ENCODE assay signal across 14 cellular contexts in genomic region chr19:58338825-58339558, GRCh38. TPM values are rescaled to one million over a fixed set of nuclear protein-coding genes. Genes with fewer than 3 reads are reported as not detected.
DNase-seq lines count a peak whose midpoint lies in the region; TF ChIP-seq lines count a peak whose summit lies in the region.
"Had no signal": no experiment of that assay in that cellular context is flagged by ENCODE, and none has a peak within 500 bp of the region (broad histone marks: within the 10 kb centered on the region; RNA-seq: fewer than 3 reads in every experiment).

No MANE protein-coding gene starts in this region.

- H3K9ac ChIP-seq in mammary epithelial cell (ENCODE audit: insufficient read depth, low read length) = no peak overlapping the region

- POLR2A ChIA-PET in MCF 10A (lab: Yijun Ruan, JAX) = no interaction called here

- peak; percentile 19 for DNase-seq in mammary epithelial cell
- no peak for DNase-seq in MCF 10A (ENCODE audit: unreplicated experiment)
- peak; percentile 15 for DNase-seq in epithelial cell of esophagus (ENCODE audit: low read depth)
- no peak for DNase-seq in DMS 273 (lab: John Stamatoyannopoulos, UW; ENCODE audit: unreplicated experiment)
- DNase-seq in esophagus squamous epithelium (lab: John Stamatoyannopoulos, UW) = no peak
- no peak for DNase-seq in putamen (ENCODE audit: low spot score)
- DNase-seq: activated CD4-positive, alpha-beta T cell treated with anti-CD3 and anti-CD28 coated beads for 4 hours; activated naive CD8-positive, alpha-beta T cell treated with anti-CD3 and anti-CD28 coated beads for 36 hours; activated T-cell treated with anti-CD3 and anti-CD28 coated beads for 4 hours; CD4-positive, alpha-beta memory T cell; Karpas-422; NCI-H1930; pancreas had no signal

- no peaks in the 10 kb centered on the region for H4K20me1 ChIP-seq in mammary epithelial cell (ENCODE audit: insufficient read depth, low read length)

- H3K9me3 ChIP-seq in mammary epithelial cell (replicated peaks; ENCODE audit: insufficient read depth, low read length) = peaks cover 16% of the 10 kb centered on the region
- H3K9me3 ChIP-seq in esophagus squamous epithelium = no peaks in the 10 kb centered on the region
- H3K9me3 ChIP-seq: pancreas had no signal

- H3K4me1 Mint-ChIP-seq in MCF 10A (ENCODE audit: insufficient read depth, unreplicated experiment) = no peaks in the 10 kb centered on the region

- CTCF ChIA-PET in mammary epithelial cell (lab: Charles Lee; ENCODE audit: low non-redundant PET) (no interaction called here), MCF 10A (lab: Yijun Ruan, JAX) (interaction anchor here (1.1 kb wide), 1 partner anchor 25 kb away, joined by 4 read pairs; no protein-coding TSS in a partner anchor)

- WGBS in mammary epithelial cell (ENCODE audit: low coverage, missing lambda C conversion rate) = 63% methylated on average over 14 of the region's 30 CpGs
- 83 to 93% methylated on average over 17 to 24 of the region's 30 CpGs for WGBS in esophagus squamous epithelium, 2 donors

- BruUV-seq in mammary epithelial cell (replicated peaks; lab: Mats Ljungman, UMichigan) (no TSS peak), MCF 10A (replicated peaks; lab: Mats Ljungman, UMichigan) (no TSS peak)

- no peak overlapping the region for H3K4me3 ChIP-seq in mammary epithelial cell (replicated peaks in 1 of 3; ENCODE audit: insufficient read depth in 1 of 3, low read depth in 2 of 3, low read length in 3 of 3)
- no peak overlapping the region for H3K4me3 ChIP-seq in epithelial cell of esophagus (ENCODE audit: low read length)
- no peak overlapping the region for H3K4me3 ChIP-seq in esophagus squamous epithelium
- H3K4me3 ChIP-seq: cardiac muscle cell, pancreas had no signal

- H2AFZ ChIP-seq in mammary epithelial cell (ENCODE audit: low read depth, low read length) = no peak overlapping the region

- H3K36me3 ChIP-seq in mammary epithelial cell (ENCODE audit: insufficient read depth, low read length) = peaks cover 5% of the 10 kb centered on the region
- H3K36me3 ChIP-seq in esophagus squamous epithelium = peaks cover 0 to 71% (median 14%) of the 10 kb centered on the region in 3 donors

- H3K4me1 ChIP-seq in mammary epithelial cell (ENCODE audit: insufficient read depth, low read length) = no peaks in the 10 kb centered on the region
- no peaks in the 10 kb centered on the region for H3K4me1 ChIP-seq in esophagus squamous epithelium
- H3K4me1 ChIP-seq: pancreas had no signal

- no peak for TF ChIP-seq POLR2A in esophagus squamous epithelium (IDR thresholded peaks at IDR 0.05)

- intact Hi-C loops in mammary epithelial cell (cut with micrococcal nuclease) = no loop called here
- intact Hi-C loops in MCF 10A (cut with micrococcal nuclease) = no loop called here
- intact Hi-C loops in esophagus squamous epithelium (cut with DNase I) = no loop called here

- H3K4me3 Mint-ChIP-seq in MCF 10A (ENCODE audit: unreplicated experiment) = no peak overlapping the region
- H3K4me3 Mint-ChIP-seq: activated naive CD8-positive, alpha-beta T cell treated with anti-CD3 and anti-CD28 coated beads for 36 hours had no signal

- peaks cover 7% of the 10 kb centered on the region for H3K9me3 Mint-ChIP-seq in MCF 10A (ENCODE audit: unreplicated experiment)
- H3K9me3 Mint-ChIP-seq: activated naive CD8-positive, alpha-beta T cell treated with anti-CD3 and anti-CD28 coated beads for 36 hours had no signal

- in situ Hi-C loops in mammary epithelial cell (cut with MboI; ENCODE audit: low sequenced_read_pairs in 2 of 2) = no loop called here

- peaks cover 16% of the 10 kb centered on the region for H3K36me3 Mint-ChIP-seq in MCF 10A (ENCODE audit: insufficient read depth, unreplicated experiment)

- H3K27ac ChIP-seq in mammary epithelial cell (ENCODE audit: insufficient read depth, low read depth, low read length) (no peak overlapping the region), esophagus squamous epithelium (no peak overlapping the region)
- H3K27ac ChIP-seq: cardiac muscle cell, pancreas had no signal

- H3K27ac Mint-ChIP-seq in MCF 10A (ENCODE audit: low read depth, unreplicated experiment) = no peak overlapping the region

- no peaks in the 10 kb centered on the region for H3K27me3 Mint-ChIP-seq in MCF 10A (ENCODE audit: insufficient read depth, unreplicated experiment)
- H3K27me3 Mint-ChIP-seq: activated naive CD8-positive, alpha-beta T cell treated with anti-CD3 and anti-CD28 coated beads for 36 hours; CD4-positive, alpha-beta memory T cell had no signal

- H3K79me2 ChIP-seq in mammary epithelial cell (ENCODE audit: insufficient read depth, low read length) = peaks cover under 1% of the 10 kb centered on the region

- no peaks in the 10 kb centered on the region for H3K27me3 ChIP-seq in mammary epithelial cell (ENCODE audit: insufficient read depth, low read length)
- H3K27me3 ChIP-seq in esophagus squamous epithelium = no peaks in the 10 kb centered on the region
- H3K27me3 ChIP-seq: cardiac muscle cell, pancreas had no signal

- dilution Hi-C loops in mammary epithelial cell (cut with HindIII; ENCODE audit: low sequenced_read_pairs) = no loop called here

- TF ChIP-seq CTCF in mammary epithelial cell (conservative IDR thresholded peaks at IDR 0.05 in 1 of 2, IDR thresholded peaks at IDR 0.05 in 1 of 2; ENCODE audit: extremely low read depth in 1 of 2, insufficient read depth in 1 of 2, low read depth in 1 of 2, low read length in 2 of 2) (no peak), MCF 10A (IDR thresholded peaks at IDR 0.05; ENCODE audit: unreplicated experiment) (no peak), epithelial cell of esophagus (IDR thresholded peaks at IDR 0.05; ENCODE audit: insufficient read depth, low read depth, low read length, missing control alignments) (no peak), esophagus squamous epithelium (IDR thresholded peaks at IDR 0.05) (no peak)

- no peak overlapping the region for H3K4me2 ChIP-seq in mammary epithelial cell (ENCODE audit: insufficient read depth, low read depth, low read length)

RNA-seq across cellular contexts. Expression of gene ZSCAN22, which starts 12.2 kb away (rescaled TPM):
- 1 to 10 TPM; 3.2 to 3.7 TPM for total RNA-seq in mammary epithelial cell
- polyA plus RNA-seq in mammary epithelial cell = 3.2 TPM
- polyA minus RNA-seq in mammary epithelial cell = 10.2 TPM
- 3.8 and 4.7 TPM in 2 replicates for total RNA-seq in MCF 10A (2022)
- 1 to 10 TPM; 2.2 to 3.2 (median 2.9) TPM for total RNA-seq in esophagus squamous epithelium

RNA-seq across cellular contexts. Expression of gene A1BG, which starts 14.3 kb away (rescaled TPM):
- total RNA-seq in mammary epithelial cell (1 to 10 TPM; 2.0 to 9.6 TPM), MCF 10A (2022) (6.4 and 7.0 TPM in 2 replicates), esophagus squamous epithelium (10 to 100 TPM in 2 of 4 donors, 1 to 10 TPM in 1, not detected in 1; 1.1 to 25.1 (median 13.9) TPM)
- 7.5 TPM for polyA plus RNA-seq in mammary epithelial cell
- not detected for polyA minus RNA-seq in mammary epithelial cell

RNA-seq across cellular contexts. Expression of gene ZNF497, which starts 23.6 kb away (rescaled TPM):
- total RNA-seq in mammary epithelial cell (1 to 10 TPM in 1 of 2 donors, under 1 TPM in 1; 0.83 to 1.1 TPM), MCF 10A (2022) (3.2 and 3.9 TPM in 2 replicates), esophagus squamous epithelium (1 to 10 TPM in 3 of 4 donors, under 1 TPM in 1; 0.87 to 1.9 (median 1.4) TPM)
- polyA plus RNA-seq in mammary epithelial cell = 0.35 TPM
- not detected for polyA minus RNA-seq in mammary epithelial cell

RNA-seq across cellular contexts. Expression of gene ERVK3-1, which starts 33.8 kb away (rescaled TPM):
- total RNA-seq in mammary epithelial cell (10 to 100 TPM; 29.5 to 37.7 TPM), MCF 10A (2022) (63.1 and 64.6 TPM in 2 replicates), esophagus squamous epithelium (10 to 100 TPM; 24.7 to 42.0 (median 38.0) TPM)
- 41.5 TPM for polyA plus RNA-seq in mammary epithelial cell
- 20.2 TPM for polyA minus RNA-seq in mammary epithelial cell

RNA-seq across cellular contexts. Expression of gene ZNF837, which starts 41.8 kb away (rescaled TPM):
- total RNA-seq in mammary epithelial cell (1 to 10 TPM; 2.6 to 4.2 TPM), MCF 10A (2022) (1.5 and 1.7 TPM in 2 replicates), esophagus squamous epithelium (1 to 10 TPM; 2.4 to 6.7 (median 3.3) TPM)
- 0.66 TPM for polyA plus RNA-seq in mammary epithelial cell
- not detected for polyA minus RNA-seq in mammary epithelial cell

Comparison
In these comparisons a context has a peak if more than half of its experiments do, and no peak if none do; other contexts are left out.
1. DNase-seq: peak in mammary epithelial cell (single experiment) and epithelial cell of esophagus (single experiment); none in MCF 10A (single experiment), DMS 273 (single experiment), esophagus squamous epithelium (single experiment) and putamen (single experiment).